In genomic region chr2:232898592-232899541, GRCh38 we compare ENCODE assay signal across 16 cellular contexts. TPM values are rescaled to one million over a fixed set of nuclear protein-coding genes. Genes with fewer than 3 reads are reported as not detected.
DNase-seq lines count a peak whose midpoint lies in the region; ATAC-seq and TF ChIP-seq lines count a peak whose summit lies in the region.
"Had no signal": no experiment of that assay in that cellular context is flagged by ENCODE, and none has a peak within 500 bp of the region (broad histone marks: within the 10 kb centered on the region; RNA-seq: fewer than 3 reads in every experiment).

No MANE protein-coding gene starts in this region.

- H3K9me3 ChIP-seq in right lobe of liver: no peaks in the 10 kb centered on the region
- H3K9me3 ChIP-seq: psoas muscle, uterus had no signal

- no peaks in the 10 kb centered on the region for H3K27me3 ChIP-seq in right lobe of liver
- H3K27me3 ChIP-seq: uterus had no signal

- TF ChIP-seq CTCF in right lobe of liver (IDR thresholded peaks at IDR 0.05) (no peak), GM13976 (IDR thresholded peaks at IDR 0.05; ENCODE audit: borderline replicate concordance, control extremely low read depth, extremely low read depth, insufficient read depth, missing control alignments) (no peak)

- no peaks in the 10 kb centered on the region for H3K4me1 ChIP-seq in right lobe of liver
- H3K4me1 ChIP-seq: psoas muscle, uterus had no signal

- no peak overlapping the region for H3K4me3 ChIP-seq in right lobe of liver
- H3K4me3 ChIP-seq: psoas muscle, uterus had no signal

- intact Hi-C loops in right lobe of liver (cut with DNase I): no loop called here

- peak; percentile 39 for DNase-seq in EH (ENCODE audit: low read depth)
- peak; percentile 15 for DNase-seq in HT1080 (ENCODE audit: low read depth)
- peak; percentile 83 for DNase-seq in dermis blood vessel endothelial cell
- DNase-seq in right lobe of liver: no peak
- no peak for DNase-seq in GM13976 (ENCODE audit: low spot score)
- DNase-seq in SHP77 (lab: John Stamatoyannopoulos, UW): no peak
- DNase-seq in NCI-H1694 (lab: John Stamatoyannopoulos, UW): no peak
- DNase-seq: activated CD4-positive, alpha-beta T cell treated with anti-CD3 and anti-CD28 coated beads for 4 hours; effector memory CD4-positive, alpha-beta T cell; EL; glutamatergic neuron; NCI-H1105; NCI-H510A; psoas muscle; uterus had no signal

- TF ChIP-seq POLR2A in right lobe of liver (IDR thresholded peaks at IDR 0.05): no peak

- WGBS in right lobe of liver (ENCODE audit: insufficient coverage, low coverage, low lambda C conversion rate, missing lambda C conversion rate): 80% methylated on average over 16 of the region's 18 CpGs

- H3K27ac ChIP-seq in right lobe of liver: no peak overlapping the region
- H3K27ac ChIP-seq: psoas muscle, uterus had no signal

- in situ Hi-C loops in GM13976 (cut with MboI; ENCODE audit: low sequenced_read_pairs, unreplicated experiment): no loop called here

- H3K36me3 ChIP-seq in right lobe of liver: peaks cover 0 to 7% (median 0%) of the 10 kb centered on the region in 4 donors
- H3K36me3 ChIP-seq: uterus had no signal

- ATAC-seq in right lobe of liver: peak; percentile 53 to 72 (median 56)
- ATAC-seq: Panc1, psoas muscle had no signal

RNA-seq across cellular contexts. Expression of gene SNORC, which starts 28.8 kb away (rescaled TPM):
- 0.61 and 0.84 TPM in 2 replicates for total RNA-seq in HT1080 (2014; rRNA removed; shearing (Covaris generic))
- polyA plus RNA-seq in HT1080 (2015; cell fraction: cytosol; rRNA removed): 0.68 and 1.4 TPM in 2 replicates
- polyA plus RNA-seq in HT1080 (2015; cell fraction: nucleus; rRNA removed): 13.1 and 15.8 TPM in 2 replicates
- total RNA-seq in dermis blood vessel endothelial cell: 0.34 and 0.84 TPM in 2 replicates
- total RNA-seq in right lobe of liver: 10 to 100 TPM in 3 of 6 experiments, 1 to 10 TPM in 3; 2.0 to 14.5 (median 9.1) TPM

Comparison
In these comparisons a context has a peak if more than half of its experiments do, and no peak if none do; other contexts are left out.
1. DNase-seq: peak in EH (single experiment), HT1080 (single experiment) and dermis blood vessel endothelial cell (single experiment); none in right lobe of liver (0 of 3), GM13976 (single experiment), SHP77 (0 of 2) and NCI-H1694 (single experiment).